8 cellular contexts compared by ENCODE assay signal in the genomic region with DNA sequence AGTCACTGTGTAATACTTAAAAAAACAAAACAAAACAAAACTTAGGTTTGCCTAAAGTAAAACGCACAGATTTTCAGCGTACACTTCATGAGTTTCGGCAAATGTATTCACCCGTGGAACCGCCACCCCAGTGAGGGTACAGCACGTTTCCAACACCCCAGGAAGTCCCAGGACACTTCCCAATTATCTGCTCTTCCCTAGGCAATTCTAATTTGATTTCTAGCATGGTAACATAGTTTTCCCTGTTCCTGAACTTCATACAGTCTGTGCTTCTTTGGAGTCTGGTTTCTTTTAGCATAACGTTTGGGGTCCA. TPM values are rescaled to one million over a fixed set of nuclear protein-coding genes. Genes with fewer than 3 reads are reported as not detected.
DNase-seq lines count a peak whose midpoint lies in the region; ATAC-seq and TF ChIP-seq lines count a peak whose summit lies in the region.

No MANE protein-coding gene starts in this region.

- CTCF ChIA-PET in naive thymus-derived CD4-positive, alpha-beta T cell (lab: Charles Lee), result no interaction called here

- H3K36me3 Mint-ChIP-seq in naive thymus-derived CD4-positive, alpha-beta T cell, result no peaks in the 10 kb centered on the region

- no peaks in the 10 kb centered on the region for H3K36me3 ChIP-seq in GM06990 (ENCODE audit: control insufficient read depth, insufficient read depth, low read length)
- peaks cover 0 to 10% (median 0%) of the 10 kb centered on the region in 3 experiments for H3K36me3 ChIP-seq in naive thymus-derived CD4-positive, alpha-beta T cell (ENCODE audit: control insufficient read depth in 2 of 3, insufficient read depth in 3 of 3, low read length in 3 of 3)

- H3K27me3 ChIP-seq in GM06990 (replicated peaks; ENCODE audit: control insufficient read depth, insufficient read depth, low read length), result no peaks in the 10 kb centered on the region
- H3K27me3 ChIP-seq in naive thymus-derived CD4-positive, alpha-beta T cell (ENCODE audit: control insufficient read depth in 2 of 2, insufficient read depth in 2 of 2, low read length in 2 of 2), result no peaks in the 10 kb centered on the region

- H3K4me1 Mint-ChIP-seq in naive thymus-derived CD4-positive, alpha-beta T cell, result peaks cover 0 to 16% (median 9%) of the 10 kb centered on the region in 7 donors

- peaks cover 0 to 14% (median 0%) of the 10 kb centered on the region in 5 donors for H3K27me3 Mint-ChIP-seq in naive thymus-derived CD4-positive, alpha-beta T cell

- intact Hi-C loops in naive thymus-derived CD4-positive, alpha-beta T cell (cut with micrococcal nuclease), result loop anchor here (1.0 to 5.0 kb wide), 8 partner anchors 60 to 771 kb away; partner anchors contain the start of genes CRTAP (in 2 of the 2), PDCD6IP (in 2 of the 2) and UBP1 (in 2 of the 2)
- intact Hi-C loops in posterior cingulate gyrus (cut with DNase I), result loop anchor here (5.0 kb wide), 2 partner anchors 61 to 69 kb away; no protein-coding TSS in a partner anchor

- H3K4me1 ChIP-seq in naive thymus-derived CD4-positive, alpha-beta T cell (ENCODE audit: control insufficient read depth in 2 of 2, insufficient read depth in 2 of 2, low read length in 2 of 2), result peaks cover 11 to 17% of the 10 kb centered on the region in 2 donors

- peak overlapping the region in 7 of 9 donors; percentile 90 to 100 (median 97) for H3K27ac Mint-ChIP-seq in naive thymus-derived CD4-positive, alpha-beta T cell

- DNase-seq in GM06990 (ENCODE audit: extremely low read depth, insufficient read length) (no peak), Kasumi-1 (lab: John Stamatoyannopoulos, UW) (peak; percentile 36 to 53), coronary artery (ENCODE audit: low spot score) (no peak), NCI-H82 (lab: John Stamatoyannopoulos, UW) (no peak), posterior cingulate gyrus (no peak), NCI-H774 (lab: John Stamatoyannopoulos, UW) (no peak)
- no peak for DNase-seq in naive thymus-derived CD4-positive, alpha-beta T cell

- no peaks in the 10 kb centered on the region for H3K9me3 Mint-ChIP-seq in naive thymus-derived CD4-positive, alpha-beta T cell

- H3K27ac ChIP-seq in coronary artery, result peak overlapping the region; percentile 98
- peak overlapping the region; percentile 91 for H3K27ac ChIP-seq in naive thymus-derived CD4-positive, alpha-beta T cell (ENCODE audit: low read depth, low read length)

- peak overlapping the region in 5 of 10 donors; percentile 89 to 99 (median 97) for H3K4me3 Mint-ChIP-seq in naive thymus-derived CD4-positive, alpha-beta T cell

- POLR2A ChIA-PET in naive thymus-derived CD4-positive, alpha-beta T cell (lab: Charles Lee), result interaction anchor here (0.6 to 1.2 kb wide), 2 partner anchors 60 to 676 kb away, joined by 3 to 5 read pairs; no protein-coding TSS in a partner anchor

- H3K4me3 ChIP-seq in GM06990 (replicated peaks; ENCODE audit: low read depth, low read length), result peak overlapping the region; percentile 72
- H3K4me3 ChIP-seq in coronary artery, result peak overlapping the region; percentile 93
- peak overlapping the region; percentile 81 for H3K4me3 ChIP-seq in naive thymus-derived CD4-positive, alpha-beta T cell (ENCODE audit: low read length)

- no peak for ATAC-seq in naive thymus-derived CD4-positive, alpha-beta T cell
- ATAC-seq in GM21529 (IDR thresholded peaks at IDR 0.05; ENCODE audit: unreplicated experiment), result no peak

- H3K9me3 ChIP-seq in naive thymus-derived CD4-positive, alpha-beta T cell (ENCODE audit: control insufficient read depth in 2 of 3, low read length in 3 of 3), result no peaks in the 10 kb centered on the region

- TF ChIP-seq CTCF in GM06990 (IDR thresholded peaks at IDR 0.05; ENCODE audit: insufficient read depth, low read length, poor library complexity, severe bottlenecking) (no peak), coronary artery (IDR thresholded peaks at IDR 0.05) (no peak)

RNA-seq across cellular contexts. Expression of gene CLASP2, which starts 0.5 kb away (rescaled TPM):
- 10 to 100 TPM; 44.2 to 83.8 (median 79.2) TPM for total RNA-seq in naive thymus-derived CD4-positive, alpha-beta T cell
- 10 to 100 TPM in 1 of 2 donors, 1 to 10 TPM in 1; 7.4 to 11.9 TPM for polyA plus RNA-seq in naive thymus-derived CD4-positive, alpha-beta T cell

Comparison
In these comparisons a context has a peak if more than half of its experiments do, and no peak if none do; other contexts are left out.
1. DNase-seq: peak in Kasumi-1 (2 of 2); none in GM06990 (single experiment), coronary artery (single experiment), naive thymus-derived CD4-positive, alpha-beta T cell (0 of 9), NCI-H82 (single experiment), posterior cingulate gyrus (0 of 10) and NCI-H774 (single experiment).
2. Peak in every context shown above with its lines, with median percentiles within 50 percentile points of each other: H3K4me3 ChIP-seq.